In the genomic region with DNA sequence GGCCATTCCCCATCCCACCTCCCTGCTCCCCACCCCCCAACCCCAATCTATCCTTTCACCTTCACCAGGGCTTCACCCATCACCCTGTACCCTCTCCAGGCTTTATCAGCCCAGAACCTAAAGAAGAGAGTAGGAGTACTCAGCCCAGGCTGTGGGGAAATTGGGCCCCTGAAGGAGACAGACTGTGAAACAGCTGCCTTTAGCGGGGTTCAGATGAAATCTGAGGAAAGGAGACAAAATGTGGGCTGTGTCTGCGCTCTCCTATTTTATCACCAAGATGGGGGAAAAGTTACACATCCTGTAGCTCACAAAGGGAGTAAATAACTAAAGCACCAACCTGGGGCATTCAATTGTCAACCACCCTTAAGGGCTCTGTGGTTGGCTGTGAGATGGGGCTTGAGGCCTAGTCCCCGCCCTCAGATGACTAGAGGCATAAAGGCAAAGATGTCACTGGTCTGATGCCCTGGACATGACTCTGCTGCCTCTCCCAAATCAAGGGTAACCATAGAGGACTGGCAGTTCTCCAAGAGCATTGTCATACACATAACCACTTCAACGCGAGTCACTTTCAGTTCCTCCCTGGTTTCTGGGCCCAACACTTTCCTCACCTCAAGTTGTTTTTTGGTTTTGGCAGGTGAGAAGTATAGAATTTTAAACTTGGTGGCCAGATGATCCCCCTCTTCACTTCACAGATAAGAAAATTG, we compare ENCODE assay signal across 8 cellular contexts. TPM values are rescaled to one million over a fixed set of nuclear protein-coding genes. Genes with fewer than 3 reads are reported as not detected.
DNase-seq lines count a peak whose midpoint lies in the region; ATAC-seq, FAIRE-seq and TF ChIP-seq lines count a peak whose summit lies in the region.

No MANE protein-coding gene starts in this region.

- no peaks in the 10 kb centered on the region for H3K27me3 ChIP-seq in A673 (replicated peaks; ENCODE audit: insufficient read depth, low read depth, low read length, poor library complexity)

- peak; percentile 83 for ATAC-seq in HG03097 (IDR thresholded peaks at IDR 0.05; ENCODE audit: low FRiP score, unreplicated experiment)
- peak; percentile 76 to 88 for ATAC-seq in left cardiac atrium

- DNase-seq in A673 (ENCODE audit: low spot score) (peak; percentile 39), RCC 7860 (ENCODE audit: low spot score) (peak; percentile 87), left cardiac atrium (peak; percentile 58), NCI-H2227 treated with DMSO at 0.1 percent for 48 hours (lab: John Stamatoyannopoulos, UW) (no peak)
- DNase-seq in activated effector memory CD4-positive, alpha-beta T cell treated with anti-CD3 and anti-CD28 coated beads, Interleukin-2, amount 50 U/mL, for 16 hours, result peak; percentile 79
- DNase-seq in stimulated activated CD8-positive, alpha-beta memory T cell treated with anti-CD3 and anti-CD28 coated beads, Interleukin-12 subunit alpha, Interleukin-12 subunit beta, amount 100 ng/mL, for 24 hours (ENCODE audit: extremely low read depth), result peak; percentile 43

- no peaks in the 10 kb centered on the region for H3K9me3 ChIP-seq in A673 (ENCODE audit: low read depth, low read length, poor library complexity, severe bottlenecking)

- peaks cover 7% of the 10 kb centered on the region for H3K4me1 ChIP-seq in A673 (ENCODE audit: insufficient read depth, low read length, poor library complexity, severe bottlenecking)

- FAIRE-seq in RCC 7860 (lab: Jason Lieb, UNC), result peak; percentile 79

- no TSS peak for BruUV-seq in A673 (replicated peaks; lab: Mats Ljungman, UMichigan)

- in situ Hi-C loops in GM18951 (cut with MboI; ENCODE audit: low sequenced_read_pairs, unreplicated experiment), result no loop called here

- POLR2A ChIA-PET in A673 (lab: Charles Lee; ENCODE audit: low non-redundant PET), result no interaction called here

- H3K4me3 ChIP-seq in A673 (ENCODE audit: low read depth, low read length, poor library complexity, severe bottlenecking), result no peak overlapping the region

- H3K27ac ChIP-seq in A673 (ENCODE audit: low read depth, low read length, poor library complexity, severe bottlenecking), result peak overlapping the region; percentile 55

- intact Hi-C loops in A673 (cut with micrococcal nuclease; ENCODE audit: unreplicated experiment) (no loop called here), left cardiac atrium (cut with DNase I) (no loop called here)

- no peak for TF ChIP-seq CTCF in A673 (conservative IDR thresholded peaks at IDR 0.05; ENCODE audit: low read depth, low read length)

- H3K36me3 ChIP-seq in A673 (ENCODE audit: insufficient read depth, low read length, poor library complexity, severe bottlenecking), result peaks cover 26% of the 10 kb centered on the region

- TF ChIP-seq POLR2A in GM18951 (IDR thresholded peaks at IDR 0.05; ENCODE audit: extremely low read depth, insufficient read depth, insufficient read length), result peak; percentile 25

- CTCF ChIA-PET in A673 (lab: Charles Lee), result no interaction called here

RNA-seq across cellular contexts. Expression of gene SLC27A3, which starts 30.0 kb away (rescaled TPM):
- total RNA-seq in A673 (2021) (5.0 and 5.7 TPM in 2 replicates), left cardiac atrium (10 to 100 TPM; 22.9 to 26.5 TPM)
